In genomic region chr4:41281038-41281634, GRCh38 we compare ENCODE assay signal across 8 cellular contexts. TPM values are rescaled to one million over a fixed set of nuclear protein-coding genes. Genes with fewer than 3 reads are reported as not detected.
DNase-seq lines count a peak whose midpoint lies in the region; ATAC-seq, FAIRE-seq and TF ChIP-seq lines count a peak whose summit lies in the region.

No MANE protein-coding gene starts in this region.

- H3K4me2 ChIP-seq in GM23338, result no peak overlapping the region
- H3K4me2 ChIP-seq in astrocyte (ENCODE audit: low read length), result no peak overlapping the region
- no peak overlapping the region for H3K4me2 ChIP-seq in hepatocyte

- H3K36me3 Mint-ChIP-seq in GM23338 (ENCODE audit: low read depth) (peaks cover 17% of the 10 kb centered on the region; the same call in 2 of the 3 replicates), astrocyte (ENCODE audit: low read depth, unreplicated experiment) (peaks cover 3% of the 10 kb centered on the region)

- no peak overlapping the region for H3K4me3 Mint-ChIP-seq in GM23338
- H3K4me3 Mint-ChIP-seq in astrocyte (ENCODE audit: unreplicated experiment), result no peak overlapping the region

- in situ Hi-C loops in gastrocnemius medialis (cut with MboI; ENCODE audit: low sequenced_read_pairs in 4 of 4), result loop anchor here (5.0 to 25.0 kb wide), 6 partner anchors 64 to 606 kb away; no protein-coding TSS in a partner anchor

- H3K27me3 Mint-ChIP-seq in GM23338 (ENCODE audit: insufficient read depth, low read depth, poor library complexity) (no peaks in the 10 kb centered on the region), astrocyte (ENCODE audit: low read depth, unreplicated experiment) (no peaks in the 10 kb centered on the region)

- H3K4me1 Mint-ChIP-seq in GM23338 (no peaks in the 10 kb centered on the region), astrocyte (ENCODE audit: low read depth, unreplicated experiment) (peaks cover 4% of the 10 kb centered on the region)

- intact Hi-C loops in gastrocnemius medialis (cut with DNase I; ENCODE audit: low total_unique reads), result loop anchor here (1.0 to 10.0 kb wide), 5 partner anchors 81 to 604 kb away; partner anchors contain the start of gene LIMCH1

- ATAC-seq in GM23338 (peak; percentile 99), gastrocnemius medialis (peak; percentile 99 to 100)

- TF ChIP-seq POLR2A in gastrocnemius medialis (IDR thresholded peaks at IDR 0.05), result no peak

- WGBS in hepatocyte (ENCODE audit: low lambda C conversion rate, missing lambda C conversion rate), result 26% methylated on average over 7 of the region's 7 CpGs

- no peaks in the 10 kb centered on the region for H3K9me3 ChIP-seq in astrocyte (ENCODE audit: insufficient read depth, low read depth, low read length)
- no peaks in the 10 kb centered on the region for H3K9me3 ChIP-seq in hepatocyte (ENCODE audit: low read depth)
- H3K9me3 ChIP-seq in gastrocnemius medialis, result no peaks in the 10 kb centered on the region

- H3K27ac Mint-ChIP-seq in GM23338 (no peak overlapping the region), astrocyte (ENCODE audit: unreplicated experiment) (no peak overlapping the region)

- H3K27ac ChIP-seq in GM23338 (ENCODE audit: low read depth) (no peak overlapping the region), astrocyte (ENCODE audit: low read depth, low read length) (no peak overlapping the region), hepatocyte (no peak overlapping the region), gastrocnemius medialis (no peak overlapping the region)

- H3K4me3 ChIP-seq in GM23338, result no peak overlapping the region
- H3K4me3 ChIP-seq in astrocyte (ENCODE audit: insufficient read depth, low read depth, low read length), result no peak overlapping the region
- no peak overlapping the region for H3K4me3 ChIP-seq in hepatocyte
- H3K4me3 ChIP-seq in gastrocnemius medialis, result no peak overlapping the region

- peaks cover 17% of the 10 kb centered on the region for H3K9me3 Mint-ChIP-seq in GM23338
- peaks cover 4% of the 10 kb centered on the region for H3K9me3 Mint-ChIP-seq in astrocyte (ENCODE audit: unreplicated experiment)

- H3K27me3 ChIP-seq in GM23338 (ENCODE audit: insufficient read depth) (no peaks in the 10 kb centered on the region), astrocyte (ENCODE audit: insufficient read depth, low read length) (no peaks in the 10 kb centered on the region), hepatocyte (no peaks in the 10 kb centered on the region), gastrocnemius medialis (no peaks in the 10 kb centered on the region)

- no peak overlapping the region for H3K9ac ChIP-seq in astrocyte (ENCODE audit: low read length)

- H3K36me3 ChIP-seq in GM23338 (ENCODE audit: insufficient read depth) (no peaks in the 10 kb centered on the region; the same call in 1 of the 2 replicates), astrocyte (ENCODE audit: insufficient read depth, low read length) (no peaks in the 10 kb centered on the region), hepatocyte (replicated peaks; ENCODE audit: insufficient read depth, low read depth) (no peaks in the 10 kb centered on the region), gastrocnemius medialis (no peaks in the 10 kb centered on the region)

- H3F3A ChIP-seq in GM23338 (replicated peaks; ENCODE audit: low read depth), result no peaks in the 10 kb centered on the region

- TF ChIP-seq CTCF in GM23338 (conservative IDR thresholded peaks at IDR 0.05; ENCODE audit: low read depth in 2 of 2) (peak; percentile 97 to 99), astrocyte (IDR thresholded peaks at IDR 0.05; ENCODE audit: insufficient read depth, low read depth, low read length) (peak; percentile 99), hepatocyte (IDR thresholded peaks at IDR 0.05; ENCODE audit: poor library complexity) (peak; percentile 97), gastrocnemius medialis (IDR thresholded peaks at IDR 0.05 in 4 of 5, conservative IDR thresholded peaks at IDR 0.05 in 1 of 5) (peak; percentile 84 to 91 (median 88))

- peak; percentile 93 for FAIRE-seq in astrocyte (lab: Jason Lieb, UNC)

- H2AFZ ChIP-seq in GM23338 (no peak overlapping the region), astrocyte (ENCODE audit: low read depth, low read length) (no peak overlapping the region), hepatocyte (no peak overlapping the region)

- H4K20me1 ChIP-seq in GM23338 (replicated peaks; ENCODE audit: insufficient read depth) (no peaks in the 10 kb centered on the region), astrocyte (ENCODE audit: insufficient read depth, low read length) (no peaks in the 10 kb centered on the region), hepatocyte (ENCODE audit: insufficient read depth, poor library complexity, severe bottlenecking) (no peaks in the 10 kb centered on the region)

- H3K9me2 ChIP-seq in GM23338 (ENCODE audit: insufficient read depth) (no peaks in the 10 kb centered on the region), hepatocyte (replicated peaks; ENCODE audit: insufficient read depth) (no peaks in the 10 kb centered on the region)

- H3K79me2 ChIP-seq in GM23338 (replicated peaks; ENCODE audit: insufficient read depth), result no peaks in the 10 kb centered on the region
- no peaks in the 10 kb centered on the region for H3K79me2 ChIP-seq in astrocyte (ENCODE audit: insufficient read depth, low read length)
- H3K79me2 ChIP-seq in hepatocyte, result no peaks in the 10 kb centered on the region

- DNase-seq in 8988T (peak; percentile 66), GM03348 (ENCODE audit: low spot score) (peak; percentile 88), GM23338 (ENCODE audit: low spot score) (peak; percentile 93), HuH-7.5 (ENCODE audit: low spot score) (peak; percentile 56), NCI-H82 treated with DMSO at 0.1 percent for 48 hours (lab: John Stamatoyannopoulos, UW; ENCODE audit: unreplicated experiment) (peak; percentile 84), astrocyte (ENCODE audit: low read depth) (peak; percentile 50), hepatocyte (ENCODE audit: low spot score) (peak; percentile 84), gastrocnemius medialis (peak; percentile 9 to 21)

- H3K4me1 ChIP-seq in GM23338 (ENCODE audit: insufficient read depth), result no peaks in the 10 kb centered on the region
- no peaks in the 10 kb centered on the region for H3K4me1 ChIP-seq in astrocyte (ENCODE audit: insufficient read depth, low read length)
- H3K4me1 ChIP-seq in hepatocyte (ENCODE audit: insufficient read depth), result no peaks in the 10 kb centered on the region
- H3K4me1 ChIP-seq in gastrocnemius medialis, result no peaks in the 10 kb centered on the region

TF ChIP-seq in GM23338, 12 proteins besides CTCF, POLR2A, EP300 and RAD21 (continues in another document):
- TF ChIP-seq POLR2AphosphoS5 (IDR thresholded peaks at IDR 0.05; ENCODE audit: low read depth), result no peak
- TF ChIP-seq REST (IDR thresholded peaks at IDR 0.05; ENCODE audit: unreplicated experiment), result no peak
- TF ChIP-seq ZNF331 (CRISPR knock-in tag; IDR thresholded peaks at IDR 0.05; ENCODE audit: low read depth), result no peak
- no peak for TF ChIP-seq EZH2phosphoT487 (IDR thresholded peaks at IDR 0.05; ENCODE audit: unreplicated experiment)
- TF ChIP-seq, protein P1, sequence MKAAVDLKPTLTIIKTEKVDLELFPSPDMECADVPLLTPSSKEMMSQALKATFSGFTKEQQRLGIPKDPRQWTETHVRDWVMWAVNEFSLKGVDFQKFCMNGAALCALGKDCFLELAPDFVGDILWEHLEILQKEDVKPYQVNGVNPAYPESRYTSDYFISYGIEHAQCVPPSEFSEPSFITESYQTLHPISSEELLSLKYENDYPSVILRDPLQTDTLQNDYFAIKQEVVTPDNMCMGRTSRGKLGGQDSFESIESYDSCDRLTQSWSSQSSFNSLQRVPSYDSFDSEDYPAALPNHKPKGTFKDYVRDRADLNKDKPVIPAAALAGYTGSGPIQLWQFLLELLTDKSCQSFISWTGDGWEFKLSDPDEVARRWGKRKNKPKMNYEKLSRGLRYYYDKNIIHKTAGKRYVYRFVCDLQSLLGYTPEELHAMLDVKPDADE (IDR thresholded peaks at IDR 0.05), result no peak
- TF ChIP-seq EZH2 (IDR thresholded peaks at IDR 0.05; ENCODE audit: low read depth, unreplicated experiment), result no peak
- TF ChIP-seq ZNF114 (CRISPR knock-in tag; IDR thresholded peaks at IDR 0.05), result no peak
- no peak for TF ChIP-seq NANOG (IDR thresholded peaks at IDR 0.05; ENCODE audit: borderline replicate concordance)
- TF ChIP-seq JUNB (IDR thresholded peaks at IDR 0.05; ENCODE audit: unreplicated experiment), result no peak

RNA-seq across cellular contexts. Expression of gene UCHL1, which starts 24.4 kb away (rescaled TPM):
- total RNA-seq in GM23338 (2014; rRNA removed; shearing (Covaris generic)), result 1,758 and 1,823 TPM in 2 replicates
- polyA plus RNA-seq in GM23338 (2016; fragmentation: Nextera tagmentation; extraction: Ambion mirVana) (926 and 998 TPM in 2 replicates), hepatocyte (111 and 126 TPM in 2 replicates)
- total RNA-seq in astrocyte (1,149 and 1,154 TPM in 2 replicates), hepatocyte (156 and 158 TPM in 2 replicates), gastrocnemius medialis (100 to 1,000 TPM in 2 of 4 donors, 10 to 100 TPM in 2; 24.8 to 176 (median 71.0) TPM)

Comparison
In these comparisons a context has a peak if more than half of its experiments do, and no peak if none do; other contexts are left out.
1. DNase-seq: peak in every context shown above with its lines; median percentile 93 in GM23338; 88 in GM03348; 84 in NCI-H82 treated with DMSO at 0.1 percent for 48 hours; 84 in hepatocyte; 66 in 8988T; 56 in HuH-7.5; 50 in astrocyte; 15 in gastrocnemius medialis.